13 cellular contexts compared by ENCODE assay signal in genomic region chr20:63475209-63475608, GRCh38. TPM values are rescaled to one million over a fixed set of nuclear protein-coding genes. Genes with fewer than 3 reads are reported as not detected.
A peak's percentile ranks its signal among the peaks of the same experiment; 100 is the strongest.
DNase-seq lines count a peak whose midpoint lies in the region; ATAC-seq and TF ChIP-seq lines count a peak whose summit lies in the region.
"Had no signal": no experiment of that assay in that cellular context is flagged by ENCODE, and none has a peak within 500 bp of the region (broad histone marks: within the 10 kb centered on the region; RNA-seq: fewer than 3 reads in every experiment).

No MANE protein-coding gene starts in this region.

- H3K4me1 ChIP-seq in GM23338 (ENCODE audit: insufficient read depth) (peaks cover 13% of the 10 kb centered on the region), adrenal gland (replicated peaks in 1 of 2) (no peaks in the 10 kb centered on the region)

- no peak for TF ChIP-seq POLR2A in adrenal gland (IDR thresholded peaks at IDR 0.05)

- H3K4me3 ChIP-seq in GM23338, result no peak overlapping the region
- H3K4me3 ChIP-seq in adrenal gland, result no peak overlapping the region

- peaks cover 10% of the 10 kb centered on the region for H3K79me2 ChIP-seq in GM23338 (replicated peaks; ENCODE audit: insufficient read depth)

- H3K4me1 Mint-ChIP-seq in GM23338 (peaks cover 39% of the 10 kb centered on the region), T-helper 17 cell (peaks cover 6% of the 10 kb centered on the region)

- intact Hi-C loops in adrenal gland (cut with DNase I), result no loop called here

- H3K36me3 Mint-ChIP-seq in GM23338 (ENCODE audit: low read depth) (no peaks in the 10 kb centered on the region), T-helper 17 cell (ENCODE audit: low read depth) (peaks cover 2% of the 10 kb centered on the region)

- H3K27me3 ChIP-seq in GM23338 (ENCODE audit: insufficient read depth) (no peaks in the 10 kb centered on the region), adrenal gland (peaks cover 51% of the 10 kb centered on the region)

- TF ChIP-seq CTCF in GM23338 (conservative IDR thresholded peaks at IDR 0.05; ENCODE audit: low read depth in 2 of 2) (no peak), adrenal gland (IDR thresholded peaks at IDR 0.05) (no peak)

- H3K4me3 Mint-ChIP-seq in GM23338 (no peak overlapping the region; the same call in 2 of the 3 replicates), T-helper 17 cell (no peak overlapping the region)

- no peak overlapping the region for H3K4me2 ChIP-seq in GM23338

- ATAC-seq in GM23338 (peak; percentile 48), GM21717 (IDR thresholded peaks at IDR 0.05; ENCODE audit: unreplicated experiment) (no peak), GM18511 (IDR thresholded peaks at IDR 0.05; ENCODE audit: unreplicated experiment) (no peak), T-helper 17 cell (no peak)

- WGBS in adrenal gland, 4 donors, result 11 to 18% (median 13%) methylated on average over 9 to 16 of the region's 16 CpGs

- H3K36me3 ChIP-seq in GM23338 (ENCODE audit: insufficient read depth) (no peaks in the 10 kb centered on the region), adrenal gland (replicated peaks in 1 of 2) (no peaks in the 10 kb centered on the region)

- H3F3A ChIP-seq in GM23338 (replicated peaks; ENCODE audit: low read depth), result 0 out of 2 replicates have a peak, but pooled peaks cover 4% of the 10 kb centered on the region

- no peak overlapping the region for H3K27ac ChIP-seq in GM23338 (ENCODE audit: low read depth)
- no peak overlapping the region for H3K27ac ChIP-seq in adrenal gland

- H2AFZ ChIP-seq in GM23338, result no peak overlapping the region

- no peaks in the 10 kb centered on the region for H3K9me3 ChIP-seq in adrenal gland (replicated peaks in 1 of 3)
- no peaks in the 10 kb centered on the region for H3K9me3 ChIP-seq in T-helper 17 cell (ENCODE audit: control insufficient read depth, low read length, poor library complexity, severe bottlenecking)

- DNase-seq in AG20443 (ENCODE audit: low spot score), result peak; percentile 74
- peak; percentile 84 for DNase-seq in GM23338 (ENCODE audit: low spot score)
- peak in 5 of 7 donors; percentile 36 to 65 (median 55) for DNase-seq in adrenal gland
- peak; percentile 85 for DNase-seq in islet precursor cell
- no peak for DNase-seq in DMS153 treated with DMSO at 0.1 percent for 48 hours (lab: John Stamatoyannopoulos, UW; ENCODE audit: unreplicated experiment)
- no peak for DNase-seq in T-helper 17 cell
- DNase-seq: activated T-cell treated with anti-CD3 and anti-CD28 coated beads, Interleukin-2, amount 50 U/mL, for 48 hours; DMS79 treated with DMSO at 0.1 percent for 48 hours; effector CD4-positive, alpha-beta T cell had no signal

- no peaks in the 10 kb centered on the region; the same call in 2 of the 3 replicates for H3K9me3 Mint-ChIP-seq in GM23338

- H4K20me1 ChIP-seq in GM23338 (replicated peaks; ENCODE audit: insufficient read depth), result 0 out of 2 replicates have a peak, but pooled peaks cover 4% of the 10 kb centered on the region

- no peaks in the 10 kb centered on the region for H3K9me2 ChIP-seq in GM23338 (ENCODE audit: insufficient read depth)

- no peak overlapping the region for H3K27ac Mint-ChIP-seq in GM23338
- no peak overlapping the region for H3K27ac Mint-ChIP-seq in T-helper 17 cell

- H3K27me3 Mint-ChIP-seq in GM23338 (ENCODE audit: insufficient read depth, low read depth, poor library complexity), result peaks cover 24% of the 10 kb centered on the region
- H3K27me3 Mint-ChIP-seq in T-helper 17 cell, result peaks cover 54% of the 10 kb centered on the region

TF ChIP-seq in GM23338, 12 proteins besides CTCF, POLR2A, EP300 and RAD21:
- TF ChIP-seq REST (IDR thresholded peaks at IDR 0.05; ENCODE audit: unreplicated experiment) (peak; percentile 85), JUNB (IDR thresholded peaks at IDR 0.05; ENCODE audit: unreplicated experiment) (no peak)

RNA-seq across cellular contexts. Expression of gene KCNQ2, which starts 2.8 kb away (rescaled TPM):
- 61.7 and 92.4 TPM in 2 replicates for total RNA-seq in GM23338 (2014; rRNA removed; shearing (Covaris generic))
- 67.9 and 68.5 TPM in 2 replicates for polyA plus RNA-seq in GM23338 (2016; fragmentation: Nextera tagmentation; extraction: Ambion mirVana)
- 10 to 100 TPM in 2 of 8 donors, 1 to 10 TPM in 1, under 1 TPM in 2, not detected in 3; 0.69 to 19.0 (median 9.0) TPM for total RNA-seq in adrenal gland
- polyA plus RNA-seq in adrenal gland, result 10 to 100 TPM; 10.3 to 81.6 (median 11.8) TPM
- not detected for total RNA-seq in T-helper 17 cell
- total RNA-seq: posterior vena cava; T-helper 1 cell treated with Interleukin-12 subunit alpha and Interleukin-12 subunit beta and Interleukin-4 antibody, amounts not matched to agents 30 ng/mL and 1 ng/mL, for 36 hours had no signal

RNA-seq across cellular contexts. Expression of gene EEF1A2, which starts 23.7 kb away (rescaled TPM):
- 37.1 TPM in 2 replicates for total RNA-seq in GM23338 (2014; rRNA removed; shearing (Covaris generic))
- polyA plus RNA-seq in GM23338 (2016; fragmentation: Nextera tagmentation; extraction: Ambion mirVana), result 1.3 and 1.4 TPM in 2 replicates
- total RNA-seq in adrenal gland, result 100 to 1,000 TPM in 5 of 8 donors, 10 to 100 TPM in 3; 71.1 to 407 (median 144) TPM
- polyA plus RNA-seq in adrenal gland, result 100 to 1,000 TPM in 2 of 3 donors, 10 to 100 TPM in 1; 76.8 to 159 (median 151) TPM
- under 1 TPM; 0.47 to 0.99 TPM for total RNA-seq in T-helper 17 cell

RNA-seq across cellular contexts. Expression of gene PPDPF, which starts 45.4 kb away (rescaled TPM):
- 117 and 141 TPM in 2 replicates for total RNA-seq in GM23338 (2014; rRNA removed; shearing (Covaris generic))
- polyA plus RNA-seq in GM23338 (2016; fragmentation: Nextera tagmentation; extraction: Ambion mirVana) (83.9 and 92.9 TPM in 2 replicates), adrenal gland (100 to 1,000 TPM in 2 of 3 donors, 10 to 100 TPM in 1; 10.5 to 158 (median 139) TPM)
- total RNA-seq in adrenal gland (100 to 1,000 TPM in 3 of 8 donors, 10 to 100 TPM in 5; 13.4 to 193 (median 81.3) TPM), T-helper 17 cell (100 to 1,000 TPM; 149 to 271 TPM)

Comparison
In these comparisons a context has a peak if more than half of its experiments do, and no peak if none do; other contexts are left out.
1. DNase-seq: peak in AG20443 (single experiment), GM23338 (single experiment), adrenal gland (5 of 7) and islet precursor cell (single experiment); none in DMS153 treated with DMSO at 0.1 percent for 48 hours (single experiment) and T-helper 17 cell (0 of 3).
2. RNA of gene EEF1A2, which starts 23.7 kb away (total RNA-seq): 71.1 to 407 TPM in adrenal gland and 37.1 TPM in GM23338; 0.47 to 0.99 TPM in T-helper 17 cell; every median in the first group is over 10 times any median in the second.